8 cellular contexts compared by ENCODE assay signal in genomic region chr12:8032242-8033152, GRCh38. TPM values are rescaled to one million over a fixed set of nuclear protein-coding genes. Genes with fewer than 3 reads are reported as not detected.
DNase-seq lines count a peak whose midpoint lies in the region; ATAC-seq and TF ChIP-seq lines count a peak whose summit lies in the region.

Gene FOXJ2, plus strand, starts transcription at chr12:8032716. Its CDS starts 7,117 bp downstream, at chr12:8039833.

- POLR2A ChIA-PET in PC-9 (lab: Charles Lee; ENCODE audit: unreplicated experiment), result no interaction called here
- POLR2A ChIA-PET in naive thymus-derived CD4-positive, alpha-beta T cell (lab: Charles Lee), result interaction anchor here (0.5 to 16.4 kb wide), 11 partner anchors 10 to 206 kb away, joined by 3 to 178 read pairs (median 3); partner anchors contain the start of genes NECAP1 and SLC2A3

- peak within 1 kb of the TSS; percentile 88 to 94 (median 94) for H3K27ac Mint-ChIP-seq in CD4-positive, CD25-positive, alpha-beta regulatory T cell
- H3K27ac Mint-ChIP-seq in naive thymus-derived CD4-positive, alpha-beta T cell, result peak within 1 kb of the TSS; percentile 77 to 98 (median 94)

- H4K20me1 ChIP-seq in PC-9 (ENCODE audit: insufficient read depth), result no peaks in the 10 kb centered on the region

- CTCF ChIA-PET in PC-9 (lab: Charles Lee), result interaction anchor here (0.7 kb wide), 1 partner anchor 46 kb away, joined by 3 read pairs; no protein-coding TSS in a partner anchor
- CTCF ChIA-PET in naive thymus-derived CD4-positive, alpha-beta T cell (lab: Charles Lee), result no interaction called here

- peak; percentile 90 to 92 for ATAC-seq in CD4-positive, CD25-positive, alpha-beta regulatory T cell (ENCODE audit: low read depth in 2 of 2)
- peak; percentile 66 for ATAC-seq in GM19351 (IDR thresholded peaks at IDR 0.05; ENCODE audit: unreplicated experiment)
- peak; percentile 59 for ATAC-seq in HG03520 (IDR thresholded peaks at IDR 0.05; ENCODE audit: unreplicated experiment)
- ATAC-seq in naive thymus-derived CD4-positive, alpha-beta T cell, result peak; percentile 94

- H3K4me3 Mint-ChIP-seq in CD4-positive, CD25-positive, alpha-beta regulatory T cell, result peak within 1 kb of the TSS; percentile 91 to 93 (median 92)
- H3K4me3 Mint-ChIP-seq in naive thymus-derived CD4-positive, alpha-beta T cell, result peak within 1 kb of the TSS; percentile 71 to 94 (median 91)

- no peaks in the 10 kb centered on the region for H3K9me3 Mint-ChIP-seq in CD4-positive, CD25-positive, alpha-beta regulatory T cell
- no peaks in the 10 kb centered on the region for H3K9me3 Mint-ChIP-seq in naive thymus-derived CD4-positive, alpha-beta T cell

- no peaks in the 10 kb centered on the region for H3K27me3 Mint-ChIP-seq in CD4-positive, CD25-positive, alpha-beta regulatory T cell
- H3K27me3 Mint-ChIP-seq in naive thymus-derived CD4-positive, alpha-beta T cell, result peaks cover 0 to 2% (median 0%) of the 10 kb centered on the region in 5 donors

- no peaks in the 10 kb centered on the region for H3K27me3 ChIP-seq in CD4-positive, CD25-positive, alpha-beta regulatory T cell (ENCODE audit: control insufficient read depth, insufficient read depth, low read length)
- H3K27me3 ChIP-seq in PC-9 (ENCODE audit: insufficient read depth, low read depth), result no peaks in the 10 kb centered on the region
- H3K27me3 ChIP-seq in naive thymus-derived CD4-positive, alpha-beta T cell (ENCODE audit: control insufficient read depth in 2 of 2, insufficient read depth in 2 of 2, low read length in 2 of 2), result no peaks in the 10 kb centered on the region

- H3K9me2 ChIP-seq in PC-9 (ENCODE audit: insufficient read depth), result no peaks in the 10 kb centered on the region

- intact Hi-C loops in PC-9 (cut with micrococcal nuclease; ENCODE audit: unreplicated experiment), result no loop called here
- intact Hi-C loops in naive thymus-derived CD4-positive, alpha-beta T cell (cut with micrococcal nuclease), result loop anchor here (1.0 to 5.0 kb wide), 5 partner anchors 14 to 844 kb away; partner anchors contain the start of genes NECAP1 (in 2 of the 2), PEX5 (in 1 of the 2) and RIMKLB (in 1 of the 2)

- BruUV-seq in PC-9 (replicated peaks; lab: Mats Ljungman, UMichigan), result no TSS peak

- peak within 1 kb of the TSS; percentile 84 for H3K27ac ChIP-seq in CD4-positive, CD25-positive, alpha-beta regulatory T cell (ENCODE audit: insufficient read depth, low read length, poor library complexity, severe bottlenecking)
- peak within 1 kb of the TSS; percentile 17; the same call in 1 of the 2 replicates for H3K27ac ChIP-seq in PC-9
- H3K27ac ChIP-seq in naive thymus-derived CD4-positive, alpha-beta T cell (ENCODE audit: low read depth, low read length), result peak within 1 kb of the TSS; percentile 100

- peak within 1 kb of the TSS; percentile 87 for H3K4me2 ChIP-seq in PC-9

- H3K4me1 ChIP-seq in CD4-positive, CD25-positive, alpha-beta regulatory T cell (ENCODE audit: control insufficient read depth, insufficient read depth, low read length, poor library complexity, severe bottlenecking), result peaks cover 58% of the 10 kb centered on the region
- H3K4me1 ChIP-seq in PC-9 (replicated peaks; ENCODE audit: insufficient read depth), result peaks cover 47% of the 10 kb centered on the region
- H3K4me1 ChIP-seq in naive thymus-derived CD4-positive, alpha-beta T cell (ENCODE audit: control insufficient read depth in 2 of 2, insufficient read depth in 2 of 2, low read length in 2 of 2), result peaks cover 41 to 43% of the 10 kb centered on the region in 2 donors

- peaks cover 43% of the 10 kb centered on the region for H3K79me2 ChIP-seq in PC-9 (ENCODE audit: low read depth)

- peak; percentile 76 to 79 (median 78) for DNase-seq in CD4-positive, CD25-positive, alpha-beta regulatory T cell
- DNase-seq in PC-9, result peak in 1 of 2 experiments; percentile 88
- peak; percentile 79 for DNase-seq in activated T-helper 1 cell treated with Interleukin-2 at 50 U/mL for 16 hours (ENCODE audit: low read depth)
- peak; percentile 71 for DNase-seq in fibroblast of gingiva (ENCODE audit: low read depth)
- DNase-seq in naive thymus-derived CD4-positive, alpha-beta T cell, result peak; percentile 68 to 83 (median 78)
- peak; percentile 68 to 82 (median 74) for DNase-seq in stimulated activated naive CD4-positive, alpha-beta T cell (lab: John Stamatoyannopoulos, UW)

- no peaks in the 10 kb centered on the region for H3K36me3 ChIP-seq in CD4-positive, CD25-positive, alpha-beta regulatory T cell (ENCODE audit: control insufficient read depth, insufficient read depth, low read length)
- H3K36me3 ChIP-seq in PC-9 (ENCODE audit: low read depth), result peaks cover 7% of the 10 kb centered on the region; the same call in 1 of the 2 replicates
- peaks cover 0 to 6% (median 0%) of the 10 kb centered on the region in 3 experiments for H3K36me3 ChIP-seq in naive thymus-derived CD4-positive, alpha-beta T cell (ENCODE audit: control insufficient read depth in 2 of 3, insufficient read depth in 3 of 3, low read length in 3 of 3)

- H3F3A ChIP-seq in PC-9 (ENCODE audit: insufficient read depth, low read depth), result peaks cover 25% of the 10 kb centered on the region; the same call in 1 of the 2 replicates

- TF ChIP-seq CTCF in PC-9 (conservative IDR thresholded peaks at IDR 0.05), result no peak

- peak within 1 kb of the TSS; percentile 95 for H2AFZ ChIP-seq in PC-9

- H3K4me1 Mint-ChIP-seq in CD4-positive, CD25-positive, alpha-beta regulatory T cell, result peaks cover 30 to 56% (median 46%) of the 10 kb centered on the region in 4 donors
- peaks cover 49 to 63% (median 51%) of the 10 kb centered on the region in 7 donors for H3K4me1 Mint-ChIP-seq in naive thymus-derived CD4-positive, alpha-beta T cell

- peak within 1 kb of the TSS; percentile 89 for H3K4me3 ChIP-seq in CD4-positive, CD25-positive, alpha-beta regulatory T cell (ENCODE audit: low read depth, low read length)
- H3K4me3 ChIP-seq in PC-9, result peak within 1 kb of the TSS; percentile 84
- H3K4me3 ChIP-seq in naive thymus-derived CD4-positive, alpha-beta T cell (ENCODE audit: low read length), result peak within 1 kb of the TSS; percentile 88

- H3K9me3 ChIP-seq in CD4-positive, CD25-positive, alpha-beta regulatory T cell (ENCODE audit: control insufficient read depth in 2 of 2, low read length in 2 of 2), result no peaks in the 10 kb centered on the region
- no peaks in the 10 kb centered on the region for H3K9me3 ChIP-seq in PC-9 (ENCODE audit: insufficient read depth, low read depth)
- H3K9me3 ChIP-seq in naive thymus-derived CD4-positive, alpha-beta T cell (ENCODE audit: control insufficient read depth in 2 of 3, low read length in 3 of 3), result no peaks in the 10 kb centered on the region

- H3K36me3 Mint-ChIP-seq in CD4-positive, CD25-positive, alpha-beta regulatory T cell, result no peaks in the 10 kb centered on the region
- H3K36me3 Mint-ChIP-seq in naive thymus-derived CD4-positive, alpha-beta T cell, result peaks cover 0 to 6% (median 0%) of the 10 kb centered on the region in 5 donors

RNA-seq across cellular contexts. Expression of gene FOXJ2, which starts in this region (rescaled TPM):
- 26.1 TPM for total RNA-seq in CD4-positive, CD25-positive, alpha-beta regulatory T cell
- 1 to 10 TPM; 6.6 to 9.5 (median 8.1) TPM for polyA plus RNA-seq in CD4-positive, CD25-positive, alpha-beta regulatory T cell
- total RNA-seq in PC-9 (2021), result 28.2 and 30.3 TPM in 2 replicates
- 10 to 100 TPM; 19.8 to 30.2 (median 28.9) TPM for total RNA-seq in naive thymus-derived CD4-positive, alpha-beta T cell
- 10 to 100 TPM; 11.2 to 15.5 TPM for polyA plus RNA-seq in naive thymus-derived CD4-positive, alpha-beta T cell

Comparison
In these comparisons a context has a peak if more than half of its experiments do, and no peak if none do; other contexts are left out.
1. H3K27ac ChIP-seq: peak in every context shown above with its lines; median percentile 100 in naive thymus-derived CD4-positive, alpha-beta T cell; 84 in CD4-positive, CD25-positive, alpha-beta regulatory T cell; 17 in PC-9.